Comparison of ENCODE assay signal across 8 cellular contexts in the genomic region with DNA sequence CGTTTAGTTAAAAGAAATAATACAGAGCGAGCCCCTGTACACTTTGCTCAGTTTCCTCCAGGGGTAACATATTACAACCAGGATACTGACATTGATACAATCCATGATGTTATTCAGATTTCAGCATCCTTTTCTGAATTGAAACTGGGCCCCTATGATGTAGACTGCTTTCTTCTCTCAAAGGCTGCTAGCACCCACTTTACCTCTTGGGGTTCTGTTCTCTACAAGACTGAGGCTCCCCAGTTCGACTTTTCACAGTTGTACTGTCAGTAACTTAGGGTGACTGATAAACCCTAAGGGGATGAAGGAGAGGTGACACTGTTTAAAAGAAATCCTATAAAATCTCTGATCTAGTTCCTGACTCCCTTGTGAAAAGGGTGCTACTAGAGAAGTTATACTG. TPM values are rescaled to one million over a fixed set of nuclear protein-coding genes. Genes with fewer than 3 reads are reported as not detected.
DNase-seq lines count a peak whose midpoint lies in the region; ATAC-seq and TF ChIP-seq lines count a peak whose summit lies in the region.

No MANE protein-coding gene starts in this region.

- peak overlapping the region; percentile 90 to 99 (median 95) for H3K4me3 Mint-ChIP-seq in naive B cell

- H4K20me1 ChIP-seq in BLaER1 = no peaks in the 10 kb centered on the region

- H3K27me3 Mint-ChIP-seq in naive B cell = no peaks in the 10 kb centered on the region

- intact Hi-C loops in sciatic nerve (cut with DNase I) = no loop called here

- peaks cover 0 to 3% (median 0%) of the 10 kb centered on the region in 7 donors for H3K9me3 Mint-ChIP-seq in naive B cell

- peaks cover 0 to 5% of the 10 kb centered on the region in 2 donors for H3K36me3 Mint-ChIP-seq in naive B cell

- H3K4me1 Mint-ChIP-seq in naive B cell = peaks cover 9 to 31% (median 19%) of the 10 kb centered on the region in 3 donors

- H3K27ac Mint-ChIP-seq in naive B cell = peak overlapping the region; percentile 97 to 100 (median 98)

- no peaks in the 10 kb centered on the region for H3K9me3 ChIP-seq in BLaER1
- no peaks in the 10 kb centered on the region for H3K9me3 ChIP-seq in HUES48 (ENCODE audit: control insufficient read depth, insufficient read depth, low read length)

- H3K27ac ChIP-seq in BLaER1 (peak overlapping the region; percentile 85; the same call in 1 of the 2 replicates), HUES48 (ENCODE audit: low read depth, low read length) (peak overlapping the region; percentile 81)

- ATAC-seq in naive B cell (ENCODE audit: low read depth in 2 of 2) (peak; percentile 22 to 30), GM21786 (IDR thresholded peaks at IDR 0.05; ENCODE audit: unreplicated experiment) (no peak), sciatic nerve (no peak)

- H3K36me3 ChIP-seq in BLaER1 (peaks cover 39% of the 10 kb centered on the region), HUES48 (ENCODE audit: control insufficient read depth, insufficient read depth, low read length) (peaks cover 30% of the 10 kb centered on the region)

- no peak for DNase-seq in cardiac fibroblast (ENCODE audit: low read depth in 2 of 2)
- DNase-seq in naive B cell = no peak
- DNase-seq in sciatic nerve (ENCODE audit: low spot score) = no peak
- DNase-seq in NCI-H187 treated with DMSO at 0.1 percent for 48 hours (lab: John Stamatoyannopoulos, UW) = no peak
- no peak for DNase-seq in iPS-NIHi11 (ENCODE audit: low spot score)

- peaks cover 23% of the 10 kb centered on the region for H3K4me1 ChIP-seq in BLaER1
- 0 out of 2 replicates have a peak, but pooled peaks cover 6% of the 10 kb centered on the region for H3K4me1 ChIP-seq in HUES48 (ENCODE audit: control insufficient read depth, insufficient read depth, low read length)

- H3K9ac ChIP-seq in BLaER1 (peak overlapping the region; percentile 87), HUES48 (ENCODE audit: low read depth, low read length) (peak overlapping the region; percentile 91)

- peak overlapping the region; percentile 84 for H3K4me2 ChIP-seq in BLaER1

- TF ChIP-seq CTCF in cardiac fibroblast (IDR thresholded peaks at IDR 0.05; ENCODE audit: low read depth, low read length) = no peak

- H3K4me3 ChIP-seq in BLaER1 (peak overlapping the region; percentile 90), HUES48 (ENCODE audit: low read depth, low read length) (peak overlapping the region; percentile 92), cardiac fibroblast (replicated peaks in 1 of 2; ENCODE audit: low read depth in 2 of 2, low read length in 2 of 2) (peak overlapping the region; percentile 95 to 97)

- H3K27me3 ChIP-seq in BLaER1 = no peaks in the 10 kb centered on the region
- H3K27me3 ChIP-seq in HUES48 (ENCODE audit: control insufficient read depth, insufficient read depth, low read length) = no peaks in the 10 kb centered on the region

RNA-seq across cellular contexts. Expression of a gene that starts 0.9 kb away (rescaled TPM):
- 10 to 100 TPM; 20.9 to 37.1 (median 23.9) TPM for polyA plus RNA-seq in naive B cell (ENCODE audit: low read depth in 6 of 6)
- total RNA-seq in sciatic nerve = 16.5 TPM

RNA-seq across cellular contexts. Expression of a gene that starts 39.6 kb away (rescaled TPM):
- polyA plus RNA-seq in naive B cell (ENCODE audit: low read depth in 6 of 6) = 10 to 100 TPM; 38.0 to 61.1 (median 54.3) TPM
- 29.4 TPM for total RNA-seq in sciatic nerve

Comparison
In these comparisons a context has a peak if more than half of its experiments do, and no peak if none do; other contexts are left out.
1. ATAC-seq: peak in naive B cell (2 of 2); none in GM21786 (single experiment) and sciatic nerve (single experiment).
2. Peak in every context shown above with its lines, with median percentiles within 50 percentile points of each other: H3K4me3 ChIP-seq.